Comparison of ENCODE assay signal across 8 cellular contexts in the genomic region with DNA sequence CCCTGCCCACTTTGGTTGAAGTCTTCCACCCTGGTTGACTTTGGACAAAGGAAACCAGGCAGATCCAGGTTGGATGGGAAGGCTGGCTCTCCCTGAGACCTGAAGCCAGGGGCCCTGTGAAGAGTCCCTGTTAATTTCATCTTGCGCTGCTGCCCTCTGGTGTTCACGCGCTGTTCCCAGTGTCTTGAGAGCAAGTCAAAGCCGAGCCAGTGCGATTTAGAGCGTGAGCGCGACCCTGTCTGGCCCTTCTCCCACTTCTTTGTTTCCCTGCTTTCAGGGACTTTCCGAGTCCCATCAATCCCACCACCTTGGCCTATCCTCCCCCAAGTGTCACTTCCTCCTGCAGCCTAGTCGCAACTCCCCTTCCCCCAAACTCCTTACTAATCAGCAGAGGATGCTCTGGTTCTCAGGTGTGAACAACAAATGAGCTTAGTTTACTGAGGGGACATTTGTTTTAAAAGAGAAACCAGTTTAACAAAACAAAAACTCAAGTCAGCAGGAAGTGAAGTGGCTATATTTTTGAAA. TPM values are rescaled to one million over a fixed set of nuclear protein-coding genes. Genes with fewer than 3 reads are reported as not detected.
DNase-seq lines count a peak whose midpoint lies in the region; ATAC-seq and TF ChIP-seq lines count a peak whose summit lies in the region.

No MANE protein-coding gene starts in this region.

- H3K36me3 ChIP-seq in mucosa of descending colon (ENCODE audit: low read depth): no peaks in the 10 kb centered on the region

- ATAC-seq in GM18909 (IDR thresholded peaks at IDR 0.05; ENCODE audit: poor library complexity, unreplicated experiment) (peak; percentile 31), mucosa of descending colon (peak; percentile 81)
- ATAC-seq in effector memory CD8-positive, alpha-beta T cell (replicated peaks): peak; percentile 68

- no peak overlapping the region for H3K4me3 ChIP-seq in mucosa of descending colon

- TF ChIP-seq CTCF in mucosa of descending colon (IDR thresholded peaks at IDR 0.05): peak; percentile 75

- intact Hi-C loops in mucosa of descending colon (cut with DNase I, micrococcal nuclease): no loop called here

- peaks cover 9% of the 10 kb centered on the region for H3K36me3 Mint-ChIP-seq in effector memory CD8-positive, alpha-beta T cell (ENCODE audit: insufficient read depth)

- H3K4me1 Mint-ChIP-seq in effector memory CD8-positive, alpha-beta T cell (ENCODE audit: low read depth in 2 of 2): peaks cover 48 to 57% of the 10 kb centered on the region in 2 donors

- H3K4me1 ChIP-seq in mucosa of descending colon (ENCODE audit: low read depth): no peaks in the 10 kb centered on the region

- H3K9me3 ChIP-seq in mucosa of descending colon: no peaks in the 10 kb centered on the region

- peak overlapping the region; percentile 67 to 79 for H3K4me3 Mint-ChIP-seq in effector memory CD8-positive, alpha-beta T cell

- H3K27me3 Mint-ChIP-seq in effector memory CD8-positive, alpha-beta T cell: no peaks in the 10 kb centered on the region

- DNase-seq in HK-2 (ENCODE audit: unreplicated experiment) (peak; percentile 84), mucosa of descending colon (peak; percentile 91 to 99 (median 93)), cortex of kidney (lab: John Stamatoyannopoulos, UW) (no peak), NCI-H446 (lab: John Stamatoyannopoulos, UW) (no peak)
- peak; percentile 95 for DNase-seq in activated CD4-positive, alpha-beta T cell treated with anti-CD3 and anti-CD28 coated beads, Interleukin-2, amount 50 U/mL, for 1 hour
- DNase-seq in effector memory CD8-positive, alpha-beta T cell: peak; percentile 85 to 91 (median 86)
- peak; percentile 75 to 94 for DNase-seq in stimulated activated CD8-positive, alpha-beta memory T cell treated with anti-CD3 and anti-CD28 coated beads, Interleukin-7, amount 100 ng/mL, for 1 hour (ENCODE audit: low read depth in 2 of 2)

- H3K9me3 Mint-ChIP-seq in effector memory CD8-positive, alpha-beta T cell: no peaks in the 10 kb centered on the region

- H3K27ac Mint-ChIP-seq in effector memory CD8-positive, alpha-beta T cell: peak overlapping the region; percentile 87 to 97

RNA-seq across cellular contexts. Expression of gene CHRNA9, which starts 25.8 kb away (rescaled TPM):
- not detected for total RNA-seq in mucosa of descending colon

Comparison
In these comparisons a context has a peak if more than half of its experiments do, and no peak if none do; other contexts are left out.
1. ATAC-seq: peak in every context shown above with its lines; median percentile 81 in mucosa of descending colon; 68 in effector memory CD8-positive, alpha-beta T cell; 31 in GM18909.
2. DNase-seq: peak in HK-2 (single experiment), activated CD4-positive, alpha-beta T cell treated with anti-CD3 and anti-CD28 coated beads, Interleukin-2, amount 50 U/mL, for 1 hour (single experiment), effector memory CD8-positive, alpha-beta T cell (3 of 3), mucosa of descending colon (3 of 3) and stimulated activated CD8-positive, alpha-beta memory T cell treated with anti-CD3 and anti-CD28 coated beads, Interleukin-7, amount 100 ng/mL, for 1 hour (2 of 2); none in cortex of kidney (single experiment) and NCI-H446 (0 of 2).